In the genomic region with DNA sequence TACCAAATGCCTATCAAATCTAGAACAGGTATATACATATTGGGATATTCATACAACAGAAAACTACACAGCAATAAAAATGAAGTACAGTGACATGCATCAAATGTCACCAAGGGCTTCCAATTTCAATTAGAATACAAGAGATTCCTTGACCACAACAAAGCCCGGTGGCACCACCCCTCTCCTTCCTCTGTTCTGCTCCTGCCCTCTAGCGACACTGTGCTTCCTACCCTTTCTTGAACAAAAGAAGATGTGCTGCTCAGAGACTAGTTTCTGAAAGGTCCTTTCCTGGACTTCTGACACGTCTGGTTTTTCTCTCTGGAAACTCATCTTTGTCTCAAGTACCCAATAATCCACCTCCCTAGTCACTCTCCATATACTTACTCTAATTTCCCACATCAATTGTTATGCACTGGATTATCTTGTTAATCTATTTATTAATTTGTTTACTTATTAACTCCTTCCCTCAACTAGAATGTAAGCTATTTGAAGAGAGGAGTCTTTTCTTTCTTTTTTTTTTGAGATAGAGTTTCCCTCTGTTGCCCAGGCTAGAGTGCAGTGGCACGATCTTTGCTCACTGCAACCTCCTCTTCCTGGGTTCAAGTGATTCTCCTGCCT, we compare ENCODE assay signal across 8 cellular contexts.
A peak's percentile ranks its signal among the peaks of the same experiment; 100 is the strongest.
DNase-seq lines count a peak whose midpoint lies in the region; ATAC-seq, FAIRE-seq and TF ChIP-seq lines count a peak whose summit lies in the region.

No MANE protein-coding gene starts in this region.

- no peaks in the 10 kb centered on the region for H3F3A ChIP-seq in MM.1S (ENCODE audit: insufficient read depth, low read length)

- H3K9ac ChIP-seq in MM.1S (ENCODE audit: low read length) = no peak overlapping the region

- H3K4me3 ChIP-seq in MM.1S (ENCODE audit: low read length) (no peak overlapping the region), retinal pigment epithelial cell (ENCODE audit: low read length) (no peak overlapping the region)

- H3K9me3 Mint-ChIP-seq in WTC11 = no peaks in the 10 kb centered on the region

- no peaks in the 10 kb centered on the region for H3K27me3 ChIP-seq in MM.1S (replicated peaks; ENCODE audit: insufficient read depth, low read length)

- CTCF ChIA-PET in WTC11 (lab: Charles Lee) = interaction anchor here (0.6 to 1.8 kb wide), 10 partner anchors 13 to 255 kb away, joined by 3 to 9 read pairs (median 4); a partner anchor contains a TSS

- H3K36me3 ChIP-seq in MM.1S (replicated peaks; ENCODE audit: insufficient read depth, low read length) = no peaks in the 10 kb centered on the region

- no peak overlapping the region for H3K4me2 ChIP-seq in MM.1S (ENCODE audit: low read depth, low read length)

- no peak for FAIRE-seq in frontal cortex (lab: Jason Lieb, UNC)

- peaks cover 14% of the 10 kb centered on the region for H3K4me1 Mint-ChIP-seq in WTC11

- no peaks in the 10 kb centered on the region for H3K9me3 ChIP-seq in MM.1S (replicated peaks; ENCODE audit: insufficient read depth, low read length)

- ATAC-seq in WTC11 (peak; percentile 94), HG02571 (IDR thresholded peaks at IDR 0.05; ENCODE audit: unreplicated experiment) (no peak)

- H4K20me1 ChIP-seq in MM.1S (ENCODE audit: insufficient read depth, low read length) = no peaks in the 10 kb centered on the region

- H3K27me3 Mint-ChIP-seq in WTC11 (ENCODE audit: low read depth) = no peaks in the 10 kb centered on the region

- H3K36me3 Mint-ChIP-seq in WTC11 = no peaks in the 10 kb centered on the region

- POLR2A ChIA-PET in WTC11 (lab: Charles Lee) = no interaction called here

- DNase-seq in NCI-H1694 treated with DMSO at 0.1 percent for 48 hours (lab: John Stamatoyannopoulos, UW) (peak; percentile 6), NCI-H1694 (lab: John Stamatoyannopoulos, UW) (no peak), MM.1S (peak; percentile 63), WTC11 (ENCODE audit: low spot score) (peak; percentile 73), frontal cortex (ENCODE audit: low spot score in 2 of 2) (peak; percentile 9 to 34), retinal pigment epithelial cell (ENCODE audit: low read depth) (peak; percentile 28), mesenteric fat pad (ENCODE audit: low spot score) (no peak)

- H3K9me2 ChIP-seq in MM.1S (replicated peaks; ENCODE audit: insufficient read depth, low read length) = no peaks in the 10 kb centered on the region

- no peak overlapping the region for H3K27ac ChIP-seq in MM.1S (ENCODE audit: low read length)

- no peak overlapping the region for H3K4me3 Mint-ChIP-seq in WTC11

- peak overlapping the region; percentile 64; the same call in 1 of the 2 replicates for H3K27ac Mint-ChIP-seq in WTC11

- TF ChIP-seq CTCF in MM.1S (IDR thresholded peaks at IDR 0.05; ENCODE audit: low read length) (peak; percentile 57), WTC11 (IDR thresholded peaks at IDR 0.05) (no peak; the same call in 1 of the 2 replicates), retinal pigment epithelial cell (conservative IDR thresholded peaks at IDR 0.05; ENCODE audit: low read depth, low read length) (peak; percentile 74)

- H3K79me2 ChIP-seq in MM.1S (ENCODE audit: low read length) = no peaks in the 10 kb centered on the region

- no peak overlapping the region for H2AFZ ChIP-seq in MM.1S (ENCODE audit: low read length)

- no peaks in the 10 kb centered on the region for H3K4me1 ChIP-seq in MM.1S (ENCODE audit: low read length)

TF ChIP-seq in WTC11, 78 proteins besides CTCF, POLR2A, EP300 and RAD21 (continues in another document):
- TF ChIP-seq, protein P1, sequence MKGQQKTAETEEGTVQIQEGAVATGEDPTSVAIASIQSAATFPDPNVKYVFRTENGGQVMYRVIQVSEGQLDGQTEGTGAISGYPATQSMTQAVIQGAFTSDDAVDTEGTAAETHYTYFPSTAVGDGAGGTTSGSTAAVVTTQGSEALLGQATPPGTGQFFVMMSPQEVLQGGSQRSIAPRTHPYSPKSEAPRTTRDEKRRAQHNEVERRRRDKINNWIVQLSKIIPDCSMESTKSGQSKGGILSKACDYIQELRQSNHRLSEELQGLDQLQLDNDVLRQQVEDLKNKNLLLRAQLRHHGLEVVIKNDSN (CRISPR knock-in tag; IDR thresholded peaks at IDR 0.05) = no peak
- TF ChIP-seq FOXJ3 (CRISPR knock-in tag; IDR thresholded peaks at IDR 0.05; ENCODE audit: borderline replicate concordance) (no peak), ZNF317 (CRISPR knock-in tag; IDR thresholded peaks at IDR 0.05; ENCODE audit: borderline replicate concordance, low read depth) (no peak), NFYB (CRISPR knock-in tag; conservative IDR thresholded peaks at IDR 0.05; ENCODE audit: low read depth) (no peak), NFATC4 (CRISPR knock-in tag; IDR thresholded peaks at IDR 0.05) (no peak), IRF2 (CRISPR knock-in tag; IDR thresholded peaks at IDR 0.05; ENCODE audit: borderline replicate concordance, low read depth) (no peak), CBFB (CRISPR knock-in tag; IDR thresholded peaks at IDR 0.05; ENCODE audit: low read depth) (no peak), GABPB1 (CRISPR knock-in tag; IDR thresholded peaks at IDR 0.05) (no peak), ELF4 (CRISPR knock-in tag; IDR thresholded peaks at IDR 0.05; ENCODE audit: low read depth) (no peak), TEAD4 (CRISPR knock-in tag; IDR thresholded peaks at IDR 0.05) (no peak), ZNF263 (CRISPR knock-in tag; IDR thresholded peaks at IDR 0.05; ENCODE audit: low read depth) (no peak), ZBTB21 (CRISPR knock-in tag; IDR thresholded peaks at IDR 0.05; ENCODE audit: borderline replicate concordance) (no peak)
- TF ChIP-seq, protein P2, sequence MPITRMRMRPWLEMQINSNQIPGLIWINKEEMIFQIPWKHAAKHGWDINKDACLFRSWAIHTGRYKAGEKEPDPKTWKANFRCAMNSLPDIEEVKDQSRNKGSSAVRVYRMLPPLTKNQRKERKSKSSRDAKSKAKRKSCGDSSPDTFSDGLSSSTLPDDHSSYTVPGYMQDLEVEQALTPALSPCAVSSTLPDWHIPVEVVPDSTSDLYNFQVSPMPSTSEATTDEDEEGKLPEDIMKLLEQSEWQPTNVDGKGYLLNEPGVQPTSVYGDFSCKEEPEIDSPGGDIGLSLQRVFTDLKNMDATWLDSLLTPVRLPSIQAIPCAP (CRISPR knock-in tag; IDR thresholded peaks at IDR 0.05) = no peak
- TF ChIP-seq, protein P3, sequence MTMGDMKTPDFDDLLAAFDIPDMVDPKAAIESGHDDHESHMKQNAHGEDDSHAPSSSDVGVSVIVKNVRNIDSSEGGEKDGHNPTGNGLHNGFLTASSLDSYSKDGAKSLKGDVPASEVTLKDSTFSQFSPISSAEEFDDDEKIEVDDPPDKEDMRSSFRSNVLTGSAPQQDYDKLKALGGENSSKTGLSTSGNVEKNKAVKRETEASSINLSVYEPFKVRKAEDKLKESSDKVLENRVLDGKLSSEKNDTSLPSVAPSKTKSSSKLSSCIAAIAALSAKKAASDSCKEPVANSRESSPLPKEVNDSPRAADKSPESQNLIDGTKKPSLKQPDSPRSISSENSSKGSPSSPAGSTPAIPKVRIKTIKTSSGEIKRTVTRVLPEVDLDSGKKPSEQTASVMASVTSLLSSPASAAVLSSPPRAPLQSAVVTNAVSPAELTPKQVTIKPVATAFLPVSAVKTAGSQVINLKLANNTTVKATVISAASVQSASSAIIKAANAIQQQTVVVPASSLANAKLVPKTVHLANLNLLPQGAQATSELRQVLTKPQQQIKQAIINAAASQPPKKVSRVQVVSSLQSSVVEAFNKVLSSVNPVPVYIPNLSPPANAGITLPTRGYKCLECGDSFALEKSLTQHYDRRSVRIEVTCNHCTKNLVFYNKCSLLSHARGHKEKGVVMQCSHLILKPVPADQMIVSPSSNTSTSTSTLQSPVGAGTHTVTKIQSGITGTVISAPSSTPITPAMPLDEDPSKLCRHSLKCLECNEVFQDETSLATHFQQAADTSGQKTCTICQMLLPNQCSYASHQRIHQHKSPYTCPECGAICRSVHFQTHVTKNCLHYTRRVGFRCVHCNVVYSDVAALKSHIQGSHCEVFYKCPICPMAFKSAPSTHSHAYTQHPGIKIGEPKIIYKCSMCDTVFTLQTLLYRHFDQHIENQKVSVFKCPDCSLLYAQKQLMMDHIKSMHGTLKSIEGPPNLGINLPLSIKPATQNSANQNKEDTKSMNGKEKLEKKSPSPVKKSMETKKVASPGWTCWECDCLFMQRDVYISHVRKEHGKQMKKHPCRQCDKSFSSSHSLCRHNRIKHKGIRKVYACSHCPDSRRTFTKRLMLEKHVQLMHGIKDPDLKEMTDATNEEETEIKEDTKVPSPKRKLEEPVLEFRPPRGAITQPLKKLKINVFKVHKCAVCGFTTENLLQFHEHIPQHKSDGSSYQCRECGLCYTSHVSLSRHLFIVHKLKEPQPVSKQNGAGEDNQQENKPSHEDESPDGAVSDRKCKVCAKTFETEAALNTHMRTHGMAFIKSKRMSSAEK (CRISPR knock-in tag; IDR thresholded peaks at IDR 0.05; ENCODE audit: borderline replicate concordance) = no peak
- TF ChIP-seq, protein P4, sequence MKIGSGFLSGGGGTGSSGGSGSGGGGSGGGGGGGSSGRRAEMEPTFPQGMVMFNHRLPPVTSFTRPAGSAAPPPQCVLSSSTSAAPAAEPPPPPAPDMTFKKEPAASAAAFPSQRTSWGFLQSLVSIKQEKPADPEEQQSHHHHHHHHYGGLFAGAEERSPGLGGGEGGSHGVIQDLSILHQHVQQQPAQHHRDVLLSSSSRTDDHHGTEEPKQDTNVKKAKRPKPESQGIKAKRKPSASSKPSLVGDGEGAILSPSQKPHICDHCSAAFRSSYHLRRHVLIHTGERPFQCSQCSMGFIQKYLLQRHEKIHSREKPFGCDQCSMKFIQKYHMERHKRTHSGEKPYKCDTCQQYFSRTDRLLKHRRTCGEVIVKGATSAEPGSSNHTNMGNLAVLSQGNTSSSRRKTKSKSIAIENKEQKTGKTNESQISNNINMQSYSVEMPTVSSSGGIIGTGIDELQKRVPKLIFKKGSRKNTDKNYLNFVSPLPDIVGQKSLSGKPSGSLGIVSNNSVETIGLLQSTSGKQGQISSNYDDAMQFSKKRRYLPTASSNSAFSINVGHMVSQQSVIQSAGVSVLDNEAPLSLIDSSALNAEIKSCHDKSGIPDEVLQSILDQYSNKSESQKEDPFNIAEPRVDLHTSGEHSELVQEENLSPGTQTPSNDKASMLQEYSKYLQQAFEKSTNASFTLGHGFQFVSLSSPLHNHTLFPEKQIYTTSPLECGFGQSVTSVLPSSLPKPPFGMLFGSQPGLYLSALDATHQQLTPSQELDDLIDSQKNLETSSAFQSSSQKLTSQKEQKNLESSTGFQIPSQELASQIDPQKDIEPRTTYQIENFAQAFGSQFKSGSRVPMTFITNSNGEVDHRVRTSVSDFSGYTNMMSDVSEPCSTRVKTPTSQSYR (CRISPR knock-in tag; IDR thresholded peaks at IDR 0.05) = no peak

Comparison
In these comparisons a context has a peak if more than half of its experiments do, and no peak if none do; other contexts are left out.
1. DNase-seq: peak in NCI-H1694 treated with DMSO at 0.1 percent for 48 hours (single experiment), MM.1S (single experiment), WTC11 (single experiment), frontal cortex (2 of 2) and retinal pigment epithelial cell (single experiment); none in NCI-H1694 (single experiment) and mesenteric fat pad (single experiment).